ENCODE assay signal across 10 cellular contexts in the genomic region with DNA sequence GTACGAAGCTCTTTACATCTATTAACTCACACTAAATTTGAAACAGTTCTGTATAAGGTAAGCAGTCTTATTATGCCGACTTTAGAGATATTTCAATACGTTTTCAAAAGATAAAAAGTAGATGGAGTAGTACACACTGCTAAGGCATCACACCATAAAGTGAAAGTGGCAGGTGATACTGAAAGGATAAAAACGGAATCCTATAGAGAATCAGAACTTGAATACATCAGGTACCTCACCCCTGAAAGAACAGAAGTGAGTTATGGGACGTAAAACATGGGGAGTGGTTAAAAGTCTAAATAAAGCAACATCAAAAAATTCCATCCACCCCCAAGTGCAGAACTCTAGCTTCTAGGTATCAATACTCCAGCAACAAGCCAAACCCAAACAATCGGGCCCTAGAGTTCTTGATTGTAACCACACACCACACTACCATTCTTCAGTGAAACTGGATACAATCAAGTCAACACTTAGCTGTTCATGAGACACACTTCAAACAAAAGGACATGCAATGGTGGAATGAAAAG.
DNase-seq lines count a peak whose midpoint lies in the region; ATAC-seq and TF ChIP-seq lines count a peak whose summit lies in the region.
"Had no signal": no experiment of that assay in that cellular context is flagged by ENCODE, and none has a peak within 500 bp of the region (broad histone marks: within the 10 kb centered on the region; RNA-seq: fewer than 3 reads in every experiment).

No MANE protein-coding gene starts in this region.

- TF ChIP-seq POLR2A in esophagus squamous epithelium (IDR thresholded peaks at IDR 0.05): no peak

- 79 to 86% methylated on average over 6 of the region's 6 CpGs for WGBS in esophagus squamous epithelium, 2 donors

- H3K27ac ChIP-seq in esophagus squamous epithelium: no peak overlapping the region

- H3K4me3 ChIP-seq in esophagus squamous epithelium: no peak overlapping the region

- no peak for TF ChIP-seq CTCF in GM10266 (IDR thresholded peaks at IDR 0.05; ENCODE audit: control insufficient read depth, insufficient read depth, low read depth, missing control alignments)
- no peak for TF ChIP-seq CTCF in esophagus squamous epithelium (IDR thresholded peaks at IDR 0.05)

- H3K4me1 ChIP-seq in esophagus squamous epithelium: no peaks in the 10 kb centered on the region
- H3K4me1 ChIP-seq: Caco-2 had no signal

- H3K9me3 ChIP-seq in esophagus squamous epithelium: no peaks in the 10 kb centered on the region
- H3K9me3 ChIP-seq: Caco-2 had no signal

- ATAC-seq in GM18870 (IDR thresholded peaks at IDR 0.05; ENCODE audit: unreplicated experiment) (peak; percentile 74), HG02623 (IDR thresholded peaks at IDR 0.05; ENCODE audit: unreplicated experiment) (peak; percentile 66)

- no peaks in the 10 kb centered on the region for H3K27me3 ChIP-seq in esophagus squamous epithelium

- no peaks in the 10 kb centered on the region for H3K36me3 ChIP-seq in esophagus squamous epithelium

- intact Hi-C loops in esophagus squamous epithelium (cut with DNase I): no loop called here

- DNase-seq in GM10266 (ENCODE audit: extremely low spot score) (peak; percentile 62), NCI-H128 (lab: John Stamatoyannopoulos, UW; ENCODE audit: unreplicated experiment) (peak; percentile 21), AG08395 (ENCODE audit: low spot score) (no peak), esophagus squamous epithelium (lab: John Stamatoyannopoulos, UW) (no peak), DMS 273 (lab: John Stamatoyannopoulos, UW; ENCODE audit: unreplicated experiment) (no peak)
- no peak for DNase-seq in stimulated activated CD8-positive, alpha-beta memory T cell treated with anti-CD3 and anti-CD28 coated beads, Interleukin-4, amount 100 ng/mL, for 48 hours
- DNase-seq: Caco-2, hippocampal formation had no signal

Comparison
In these comparisons a context has a peak if more than half of its experiments do, and no peak if none do; other contexts are left out.
1. DNase-seq: peak in GM10266 (single experiment) and NCI-H128 (single experiment); none in stimulated activated CD8-positive, alpha-beta memory T cell treated with anti-CD3 and anti-CD28 coated beads, Interleukin-4, amount 100 ng/mL, for 48 hours (single experiment), AG08395 (single experiment), esophagus squamous epithelium (single experiment) and DMS 273 (single experiment).